In the genomic region with DNA sequence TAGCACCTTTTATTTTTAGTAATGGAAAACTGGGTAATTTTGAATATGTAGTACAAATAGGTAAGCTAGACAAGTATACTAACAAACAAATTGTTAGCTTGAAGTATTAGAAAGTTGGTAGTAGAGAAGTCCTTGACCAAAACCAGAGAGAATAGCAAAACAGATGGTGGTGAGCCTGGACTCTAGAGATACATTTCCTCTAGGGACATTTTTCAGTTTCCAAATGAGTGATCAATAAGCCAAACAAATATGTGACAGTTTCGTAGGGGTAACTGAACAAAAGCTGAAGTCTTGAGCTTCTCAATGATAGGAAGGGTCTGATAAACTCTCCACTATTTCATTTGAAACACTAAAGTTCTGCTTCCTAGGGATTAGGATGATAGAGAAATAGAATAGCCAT, we compare ENCODE assay signal across 24 cellular contexts.
A peak's percentile ranks its signal among the peaks of the same experiment; 100 is the strongest.
DNase-seq lines count a peak whose midpoint lies in the region; ATAC-seq and TF ChIP-seq lines count a peak whose summit lies in the region.
"Had no signal": no experiment of that assay in that cellular context is flagged by ENCODE, and none has a peak within 500 bp of the region (broad histone marks: within the 10 kb centered on the region; RNA-seq: fewer than 3 reads in every experiment).

No MANE protein-coding gene starts in this region.

- H3K27ac Mint-ChIP-seq in activated CD4-positive, alpha-beta T cell treated with anti-CD3 and anti-CD28 coated beads, Interleukin-2, amount 10 ng/mL, durations not matched to agents 24 days and 14 days: no peak overlapping the region
- H3K27ac Mint-ChIP-seq: activated CD8-positive, alpha-beta memory T cell treated with anti-CD3 and anti-CD28 coated beads, Interleukin-2, amount 10 ng/mL, durations not matched to agents 7 days and 5 days; CD4-positive, alpha-beta T cell; T-helper 17 cell had no signal

- intact Hi-C loops in activated CD4-positive, alpha-beta T cell treated with anti-CD3 and anti-CD28 coated beads, Interleukin-2, amount 10 ng/mL, durations not matched to agents 24 days and 14 days (cut with micrococcal nuclease): no loop called here

- H3K4me1 Mint-ChIP-seq in activated CD4-positive, alpha-beta T cell treated with anti-CD3 and anti-CD28 coated beads, Interleukin-2, amount 10 ng/mL, durations not matched to agents 24 days and 14 days: no peaks in the 10 kb centered on the region
- H3K4me1 Mint-ChIP-seq: activated CD8-positive, alpha-beta memory T cell treated with anti-CD3 and anti-CD28 coated beads, Interleukin-2, amount 10 ng/mL, durations not matched to agents 7 days and 5 days; T-helper 17 cell had no signal

- H3K4me3 Mint-ChIP-seq in activated CD4-positive, alpha-beta T cell treated with anti-CD3 and anti-CD28 coated beads, Interleukin-2, amount 10 ng/mL, durations not matched to agents 24 days and 14 days: no peak overlapping the region
- H3K4me3 Mint-ChIP-seq: activated CD8-positive, alpha-beta memory T cell treated with anti-CD3 and anti-CD28 coated beads, Interleukin-2, amount 10 ng/mL, durations not matched to agents 7 days and 5 days; CD4-positive, alpha-beta T cell; T-helper 17 cell had no signal

- peak; percentile 70 for ATAC-seq in GM18505 (IDR thresholded peaks at IDR 0.05; ENCODE audit: unreplicated experiment)
- peak; percentile 90 for ATAC-seq in GM19395 (IDR thresholded peaks at IDR 0.05; ENCODE audit: unreplicated experiment)
- peak; percentile 76 for ATAC-seq in HG02642 (IDR thresholded peaks at IDR 0.05; ENCODE audit: poor library complexity, unreplicated experiment)
- peak; percentile 89 for ATAC-seq in HG03457 (IDR thresholded peaks at IDR 0.05; ENCODE audit: unreplicated experiment)
- no peak for ATAC-seq in omental fat pad (ENCODE audit: low FRiP score)
- ATAC-seq: activated CD8-positive, alpha-beta memory T cell treated with anti-CD3 and anti-CD28 coated beads, Interleukin-2, amount 10 ng/mL, durations not matched to agents 7 days and 5 days; sciatic nerve; T-helper 17 cell had no signal

- no peak for DNase-seq in AG08395 (ENCODE audit: low spot score)
- DNase-seq in activated CD4-positive, alpha-beta T cell treated with anti-CD3 and anti-CD28 coated beads, Interleukin-2, amount 10 ng/mL, durations not matched to agents 24 days and 14 days: no peak
- DNase-seq in NCI-H1694 (lab: John Stamatoyannopoulos, UW): no peak
- no peak for DNase-seq in omental fat pad (ENCODE audit: low spot score)
- DNase-seq: ACHN; activated CD4-positive, CD25-positive, alpha-beta regulatory T cell; activated CD8-positive, alpha-beta memory T cell treated with anti-CD3 and anti-CD28 coated beads, Interleukin-2, amount 10 ng/mL, durations not matched to agents 7 days and 5 days; activated effector memory CD4-positive, alpha-beta T cell treated with Interleukin-2 at 50 U/mL for 16 hours; amygdala; CD4-positive, alpha-beta T cell; cerebellar nuclear complex; DND-41; left ventricle myocardium inferior; NCI-H187; NCI-H446 treated with DMSO at 0.1 percent for 48 hours; occipital lobe; SIG-M5; stimulated activated CD4-positive, alpha-beta T cell treated with anti-CD3 and anti-CD28 coated beads, Interleukin-1b, Interleukin-23, amount 100 ng/mL, for 48 hours; T-helper 17 cell had no signal

- H3K36me3 Mint-ChIP-seq in activated CD4-positive, alpha-beta T cell treated with anti-CD3 and anti-CD28 coated beads, Interleukin-2, amount 10 ng/mL, durations not matched to agents 24 days and 14 days (ENCODE audit: low read depth): no peaks in the 10 kb centered on the region
- H3K36me3 Mint-ChIP-seq: activated CD8-positive, alpha-beta memory T cell treated with anti-CD3 and anti-CD28 coated beads, Interleukin-2, amount 10 ng/mL, durations not matched to agents 7 days and 5 days had no signal

- H3K9me3 Mint-ChIP-seq in activated CD4-positive, alpha-beta T cell treated with anti-CD3 and anti-CD28 coated beads, Interleukin-2, amount 10 ng/mL, durations not matched to agents 24 days and 14 days: no peaks in the 10 kb centered on the region
- H3K9me3 Mint-ChIP-seq: CD4-positive, alpha-beta T cell had no signal

- TF ChIP-seq POLR2A in GM18505 (IDR thresholded peaks at IDR 0.05; ENCODE audit: borderline replicate concordance, extremely low read depth, insufficient read depth, insufficient read length): no peak

- no peaks in the 10 kb centered on the region for H3K27me3 Mint-ChIP-seq in activated CD4-positive, alpha-beta T cell treated with anti-CD3 and anti-CD28 coated beads, Interleukin-2, amount 10 ng/mL, durations not matched to agents 24 days and 14 days
- H3K27me3 Mint-ChIP-seq: activated CD8-positive, alpha-beta memory T cell treated with anti-CD3 and anti-CD28 coated beads, Interleukin-2, amount 10 ng/mL, durations not matched to agents 7 days and 5 days; CD4-positive, alpha-beta T cell; T-helper 17 cell had no signal

- no peak for TF ChIP-seq CTCF in omental fat pad (IDR thresholded peaks at IDR 0.05)
